In genomic region chr18:74249181-74249968, GRCh38 we compare ENCODE assay signal across 11 cellular contexts. TPM values are rescaled to one million over a fixed set of nuclear protein-coding genes. Genes with fewer than 3 reads are reported as not detected.
DNase-seq lines count a peak whose midpoint lies in the region; ATAC-seq, FAIRE-seq and TF ChIP-seq lines count a peak whose summit lies in the region.
"Had no signal": no experiment of that assay in that cellular context is flagged by ENCODE, and none has a peak within 500 bp of the region (broad histone marks: within the 10 kb centered on the region; RNA-seq: fewer than 3 reads in every experiment).

No MANE protein-coding gene starts in this region.

- no peaks in the 10 kb centered on the region for H3K36me3 ChIP-seq in aorta (ENCODE audit: control insufficient read depth in 1 of 2, insufficient read depth in 2 of 2, low read length in 1 of 2)

- DNase-seq in GM04503 (ENCODE audit: low read depth) (peak; percentile 18), RCC 7860 (ENCODE audit: low spot score) (peak; percentile 64), fibroblast of pulmonary artery (ENCODE audit: low read depth) (peak; percentile 93), progenitor cell of endocrine pancreas (ENCODE audit: low spot score, unreplicated experiment) (no peak), NCI-H446 treated with DMSO at 0.1 percent for 48 hours (lab: John Stamatoyannopoulos, UW) (no peak), Ammon's horn (ENCODE audit: low spot score) (no peak), aorta (no peak), GM19238 (ENCODE audit: insufficient read length, low spot score) (no peak)
- DNase-seq: amniotic stem cell, glutamatergic neuron had no signal

- H3K27ac Mint-ChIP-seq in progenitor cell of endocrine pancreas, result peak overlapping the region; percentile 88
- H3K27ac Mint-ChIP-seq: activated CD4-positive, alpha-beta T cell treated with anti-CD3 and anti-CD28 coated beads for 36 hours had no signal

- peaks cover 38% of the 10 kb centered on the region for H3K4me1 Mint-ChIP-seq in progenitor cell of endocrine pancreas (ENCODE audit: low read depth)

- H3K4me3 ChIP-seq in fibroblast of pulmonary artery (replicated peaks; ENCODE audit: low read depth, low read length) (no peak overlapping the region), aorta (ENCODE audit: low read length in 2 of 2) (no peak overlapping the region)

- H3K27me3 Mint-ChIP-seq in progenitor cell of endocrine pancreas, result no peaks in the 10 kb centered on the region
- H3K27me3 Mint-ChIP-seq: activated CD4-positive, alpha-beta T cell treated with anti-CD3 and anti-CD28 coated beads for 36 hours had no signal

- peaks cover 24% of the 10 kb centered on the region for H3K36me3 Mint-ChIP-seq in progenitor cell of endocrine pancreas (ENCODE audit: insufficient read depth)

- intact Hi-C loops in aorta (cut with DNase I), result no loop called here

- no peak overlapping the region for H3K27ac ChIP-seq in aorta (ENCODE audit: low read depth in 1 of 2, low read length in 2 of 2)

- H3K4me1 ChIP-seq in aorta (ENCODE audit: control insufficient read depth in 1 of 2, insufficient read depth in 2 of 2, low read length in 2 of 2), result no peaks in the 10 kb centered on the region

- no peak for ATAC-seq in aorta (ENCODE audit: low FRiP score)

- H3K9me3 ChIP-seq in aorta (ENCODE audit: control insufficient read depth, low read length), result no peaks in the 10 kb centered on the region

- FAIRE-seq in RCC 7860 (lab: Jason Lieb, UNC), result peak; percentile 4

- H3K27me3 ChIP-seq in aorta (ENCODE audit: control insufficient read depth in 1 of 2, insufficient read depth in 2 of 2, low read length in 1 of 2), result no peaks in the 10 kb centered on the region

- no peak overlapping the region for H3K4me3 Mint-ChIP-seq in progenitor cell of endocrine pancreas (ENCODE audit: low read depth)
- H3K4me3 Mint-ChIP-seq: activated CD4-positive, alpha-beta T cell treated with anti-CD3 and anti-CD28 coated beads for 36 hours had no signal

- TF ChIP-seq CTCF in fibroblast of pulmonary artery (IDR thresholded peaks at IDR 0.05; ENCODE audit: low read length, missing control alignments) (no peak), progenitor cell of endocrine pancreas (IDR thresholded peaks at IDR 0.05; ENCODE audit: unreplicated experiment) (no peak)

- WGBS in aorta, 2 donors, result 92% methylated on average over 11 of the region's 11 CpGs

- no peaks in the 10 kb centered on the region for H3K9me3 Mint-ChIP-seq in progenitor cell of endocrine pancreas (ENCODE audit: low read depth)

RNA-seq across cellular contexts. Expression of gene CYB5A, which starts 42.4 kb away (rescaled TPM):
- total RNA-seq in progenitor cell of endocrine pancreas (213 and 223 TPM in 2 replicates), aorta (10 to 100 TPM; 33.2 to 41.6 TPM)
- polyA plus RNA-seq in aorta, result 100 to 1,000 TPM in 1 of 2 donors, 10 to 100 TPM in 1; 92.8 to 276 TPM

Comparison
In these comparisons a context has a peak if more than half of its experiments do, and no peak if none do; other contexts are left out.
1. DNase-seq: peak in GM04503 (single experiment), RCC 7860 (single experiment) and fibroblast of pulmonary artery (single experiment); none in progenitor cell of endocrine pancreas (single experiment), NCI-H446 treated with DMSO at 0.1 percent for 48 hours (single experiment), Ammon's horn (single experiment), aorta (0 of 2) and GM19238 (single experiment).